In the genomic region with DNA sequence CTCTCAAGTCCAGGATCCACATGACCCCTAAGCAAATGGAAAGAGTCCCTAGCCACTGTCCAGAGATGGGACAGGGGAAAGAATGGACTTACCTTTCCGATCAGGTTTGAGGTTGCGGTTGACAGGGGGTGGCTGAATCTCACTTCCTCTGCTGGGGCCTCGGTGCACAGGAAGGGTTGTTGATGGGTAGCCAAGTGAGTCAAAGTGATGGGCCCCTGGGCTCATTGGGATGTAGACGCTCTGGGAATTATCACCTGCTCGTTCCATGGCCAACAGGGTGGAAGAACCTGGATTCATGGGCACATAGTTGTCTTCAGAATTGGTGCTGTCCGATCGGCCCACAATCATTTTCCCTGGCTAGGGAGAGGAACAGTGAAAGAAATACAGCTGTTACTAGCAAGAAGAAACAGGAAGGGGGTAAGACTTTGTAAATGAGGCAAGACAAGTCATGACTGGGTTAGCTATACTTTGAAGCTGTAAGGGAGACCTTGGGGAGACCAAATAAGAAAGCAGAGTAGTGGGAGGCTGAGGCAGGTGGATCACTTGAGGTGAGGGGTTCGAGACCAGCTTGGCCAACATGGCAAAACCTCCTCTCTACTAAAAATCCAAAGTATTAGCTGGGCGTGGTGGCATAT, we compare ENCODE assay signal across 9 cellular contexts. TPM values are rescaled to one million over a fixed set of nuclear protein-coding genes. Genes with fewer than 3 reads are reported as not detected.
DNase-seq lines count a peak whose midpoint lies in the region; ATAC-seq and TF ChIP-seq lines count a peak whose summit lies in the region.
"Had no signal": no experiment of that assay in that cellular context is flagged by ENCODE, and none has a peak within 500 bp of the region (broad histone marks: within the 10 kb centered on the region; RNA-seq: fewer than 3 reads in every experiment).

No MANE protein-coding gene starts in this region.

- H3K27ac Mint-ChIP-seq in T-helper 17 cell (peak overlapping the region; percentile 37), Caco-2 (ENCODE audit: unreplicated experiment) (no peak overlapping the region)

- H3K36me3 ChIP-seq in Caco-2 (ENCODE audit: control insufficient read depth, insufficient read depth, low read length), result peaks cover 3% of the 10 kb centered on the region; the same call in 1 of the 2 replicates
- H3K36me3 ChIP-seq in SJCRH30, result no peaks in the 10 kb centered on the region

- H3K4me3 ChIP-seq in Caco-2 (ENCODE audit: low read depth, low read length) (no peak overlapping the region), foreskin fibroblast (ENCODE audit: low read depth in 1 of 2, low read length in 2 of 2) (no peak overlapping the region), SJCRH30 (no peak overlapping the region)
- H3K4me3 ChIP-seq: vagina had no signal

- H3K36me3 Mint-ChIP-seq in T-helper 17 cell (ENCODE audit: low read depth) (peaks cover 16% of the 10 kb centered on the region), Caco-2 (ENCODE audit: insufficient read depth, unreplicated experiment) (peaks cover 76% of the 10 kb centered on the region)

- POLR2A ChIA-PET in Caco-2 (lab: Charles Lee), result no interaction called here

- TF ChIP-seq CTCF in Caco-2 (IDR thresholded peaks at IDR 0.05; ENCODE audit: insufficient read depth in 1 of 2, low read depth in 1 of 2, low read length in 1 of 2, severe bottlenecking in 1 of 2, unreplicated experiment in 1 of 2), result no peak
- no peak for TF ChIP-seq CTCF in foreskin fibroblast (IDR thresholded peaks at IDR 0.05; ENCODE audit: low read depth, low read length)

- H3K27me3 ChIP-seq in Caco-2 (replicated peaks; ENCODE audit: control insufficient read depth, insufficient read depth, low read length) (no peaks in the 10 kb centered on the region), SJCRH30 (no peaks in the 10 kb centered on the region)
- H3K27me3 ChIP-seq: vagina had no signal

- CTCF ChIA-PET in Caco-2 (lab: Charles Lee), result no interaction called here

- H3K4me1 ChIP-seq in Caco-2 (no peaks in the 10 kb centered on the region), SJCRH30 (no peaks in the 10 kb centered on the region)
- H3K4me1 ChIP-seq: vagina had no signal

- BruUV-seq in Caco-2 (replicated peaks; lab: Mats Ljungman, UMichigan), result no TSS peak

- intact Hi-C loops in Caco-2 (cut with micrococcal nuclease; ENCODE audit: unreplicated experiment), result no loop called here

- no peak overlapping the region for H3K4me3 Mint-ChIP-seq in T-helper 17 cell
- no peak overlapping the region for H3K4me3 Mint-ChIP-seq in Caco-2 (ENCODE audit: unreplicated experiment)

- no peak for DNase-seq in T-helper 17 cell
- no peak for DNase-seq in Caco-2
- no peak for DNase-seq in foreskin fibroblast
- DNase-seq in mesenteric fat pad (ENCODE audit: low spot score), result no peak
- no peak for DNase-seq in SJCRH30

- no peak overlapping the region for H3K27ac ChIP-seq in SJCRH30
- H3K27ac ChIP-seq: vagina had no signal

- no peaks in the 10 kb centered on the region for H3K9me3 Mint-ChIP-seq in Caco-2 (ENCODE audit: unreplicated experiment)

- H3K9me3 ChIP-seq in T-helper 17 cell (ENCODE audit: control insufficient read depth, low read length, poor library complexity, severe bottlenecking) (no peaks in the 10 kb centered on the region), Caco-2 (no peaks in the 10 kb centered on the region), SJCRH30 (replicated peaks) (no peaks in the 10 kb centered on the region)
- H3K9me3 ChIP-seq: vagina had no signal

- H3K27me3 Mint-ChIP-seq in T-helper 17 cell (no peaks in the 10 kb centered on the region), Caco-2 (ENCODE audit: insufficient read depth, unreplicated experiment) (no peaks in the 10 kb centered on the region)

- ATAC-seq in GM18502 (IDR thresholded peaks at IDR 0.05; ENCODE audit: poor library complexity, unreplicated experiment) (peak; percentile 79), GM19452 (IDR thresholded peaks at IDR 0.05; ENCODE audit: unreplicated experiment) (peak; percentile 83), HG02970 (IDR thresholded peaks at IDR 0.05; ENCODE audit: low FRiP score, unreplicated experiment) (peak; percentile 55), T-helper 17 cell (no peak)

- peaks cover 19% of the 10 kb centered on the region for H3K4me1 Mint-ChIP-seq in T-helper 17 cell
- no peaks in the 10 kb centered on the region for H3K4me1 Mint-ChIP-seq in Caco-2 (ENCODE audit: low read depth, unreplicated experiment)

RNA-seq across cellular contexts. Expression of a gene that starts 34.7 kb away (rescaled TPM):
- total RNA-seq in T-helper 17 cell (10 to 100 TPM; 10.5 to 13.4 TPM), Caco-2 (2022) (10.7 and 11.3 TPM in 2 replicates), mesenteric fat pad (12.2 TPM)
- total RNA-seq in SJCRH30 (2014; rRNA removed; shearing (Covaris generic)), result 3.0 and 5.1 TPM in 2 replicates

RNA-seq across cellular contexts. Expression of a gene that starts 35.0 kb away (rescaled TPM):
- total RNA-seq in T-helper 17 cell (1 to 10 TPM; 2.4 to 4.0 TPM), Caco-2 (2022) (6.4 and 10.4 TPM in 2 replicates), mesenteric fat pad (12.4 TPM)
- total RNA-seq in SJCRH30 (2014; rRNA removed; shearing (Covaris generic)), result 2.2 TPM in 2 replicates
